ENCODE assay signal across 8 cellular contexts in the genomic region with DNA sequence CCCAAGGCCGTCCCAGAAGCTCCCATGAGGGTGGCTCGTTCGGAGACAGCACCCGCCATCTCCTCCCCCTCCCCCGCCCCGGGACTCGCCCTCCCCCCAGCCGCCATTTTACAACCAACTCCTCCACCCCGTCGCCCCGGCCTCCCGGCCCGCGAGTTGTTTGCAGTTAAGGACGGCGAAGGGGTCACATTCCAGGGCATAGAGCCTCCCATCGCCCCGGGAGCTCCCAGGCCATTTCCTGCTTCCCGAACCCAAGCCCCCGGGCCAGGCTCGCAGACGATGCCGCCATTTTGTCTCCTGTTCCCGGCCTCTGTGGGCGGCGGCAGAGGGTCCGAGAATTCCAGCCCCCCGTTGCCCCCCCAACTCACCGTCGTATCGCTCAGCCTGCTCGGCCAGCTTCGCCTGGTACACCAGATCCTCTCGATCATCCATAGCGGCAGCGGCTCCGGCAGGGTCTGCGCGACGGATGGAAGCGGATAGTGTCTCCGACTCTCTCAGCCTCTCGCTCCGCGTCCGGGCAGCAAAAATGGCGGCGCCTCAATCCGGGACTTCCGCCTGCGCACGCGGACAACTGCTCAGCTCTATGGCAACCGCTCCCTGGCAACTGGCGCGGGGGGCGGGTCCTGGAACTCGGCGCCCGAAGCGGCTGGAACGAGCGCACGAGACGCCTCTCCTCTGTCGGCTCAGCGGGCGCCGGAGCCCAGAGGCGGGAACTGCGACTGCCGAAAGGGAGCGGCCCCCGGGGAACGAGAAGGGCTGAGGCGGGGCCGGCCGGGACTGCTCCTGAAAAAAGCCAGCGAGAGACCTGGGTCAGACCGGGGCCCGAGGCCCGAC. TPM values are rescaled to one million over a fixed set of nuclear protein-coding genes. Genes with fewer than 3 reads are reported as not detected.
DNase-seq lines count a peak whose midpoint lies in the region; ATAC-seq and TF ChIP-seq lines count a peak whose summit lies in the region.

A gene (minus strand): TSS at position 544 of the 834 bp plus-strand sequence. CDS start 112 bp downstream, at position 432.

- intact Hi-C loops in transverse colon (cut with DNase I; ENCODE audit: low total_unique reads): loop anchor here (2.0 kb wide), 1 partner anchor 55 kb away; no protein-coding TSS in a partner anchor

- H2AK5ac ChIP-seq in trophoblast cell (ENCODE audit: low read length): peak within 1 kb of the TSS; percentile 94

- peaks cover 22% of the 10 kb centered on the region for H3K4me1 ChIP-seq in adipocyte (ENCODE audit: control insufficient read depth, insufficient read depth, low read length)
- peaks cover 8% of the 10 kb centered on the region for H3K4me1 ChIP-seq in cardiac muscle cell (ENCODE audit: low read depth)
- peaks cover 0 to 7% of the 10 kb centered on the region in 2 experiments for H3K4me1 ChIP-seq in trophoblast cell (ENCODE audit: control insufficient read depth in 1 of 2, insufficient read depth in 2 of 2, low read length in 2 of 2)
- peaks cover 19 to 44% (median 40%) of the 10 kb centered on the region in 4 donors for H3K4me1 ChIP-seq in transverse colon

- TF ChIP-seq EP300 in transverse colon (IDR thresholded peaks at IDR 0.05; ENCODE audit: low read depth): no peak

- H3K9ac ChIP-seq in adipocyte (ENCODE audit: low read length) (peak within 1 kb of the TSS; percentile 98), trophoblast cell (ENCODE audit: low read length) (peak within 1 kb of the TSS; percentile 100)

- H3K4me3 ChIP-seq in GM12864 (ENCODE audit: low read depth, low read length) (peak within 1 kb of the TSS; percentile 79), adipocyte (ENCODE audit: low read length) (peak within 1 kb of the TSS; percentile 100), cardiac muscle cell (peak within 1 kb of the TSS; percentile 86), trophoblast cell (ENCODE audit: low read depth, low read length) (peak within 1 kb of the TSS; percentile 83), transverse colon (peak within 1 kb of the TSS; percentile 68 to 80 (median 71))

- peak within 1 kb of the TSS; percentile 98 for H3K14ac ChIP-seq in trophoblast cell (ENCODE audit: low read length)

- H4K12ac ChIP-seq in trophoblast cell (ENCODE audit: low read depth, low read length): peak within 1 kb of the TSS; percentile 99

- peaks cover 11% of the 10 kb centered on the region for H3K79me1 ChIP-seq in trophoblast cell (ENCODE audit: low read length)

- H3K18ac ChIP-seq in trophoblast cell (ENCODE audit: low read length): peak within 1 kb of the TSS; percentile 98

- DNase-seq in GM12864 (ENCODE audit: low read depth) (peak; percentile 74), NCI-H1417 treated with DMSO at 0.1 percent for 48 hours (lab: John Stamatoyannopoulos, UW) (peak; percentile 57), SW480 (ENCODE audit: low spot score) (peak; percentile 94), adipocyte (ENCODE audit: low read depth) (peak; percentile 99), cardiac muscle cell (ENCODE audit: low read depth in 1 of 2, low spot score in 1 of 2) (peak; percentile 97 to 98), trophoblast cell (peak; percentile 98 to 99), transverse colon (peak; percentile 98)

- TF ChIP-seq CTCF in GM12864 (IDR thresholded peaks at IDR 0.05; ENCODE audit: low read depth, low read length, missing control alignments) (no peak), cardiac muscle cell (IDR thresholded peaks at IDR 0.05; ENCODE audit: low read depth, low read length) (no peak), transverse colon (IDR thresholded peaks at IDR 0.05) (no peak)

- H3K27me3 ChIP-seq in adipocyte (replicated peaks; ENCODE audit: control insufficient read depth, insufficient read depth, low read length): no peaks in the 10 kb centered on the region
- H3K27me3 ChIP-seq in cardiac muscle cell: no peaks in the 10 kb centered on the region
- H3K27me3 ChIP-seq in trophoblast cell (ENCODE audit: insufficient read depth, low read length): no peaks in the 10 kb centered on the region
- no peaks in the 10 kb centered on the region for H3K27me3 ChIP-seq in transverse colon

- peak within 1 kb of the TSS; percentile 99 for H3K27ac ChIP-seq in cardiac muscle cell
- peak within 1 kb of the TSS; percentile 98 for H3K27ac ChIP-seq in trophoblast cell (ENCODE audit: low read depth, low read length)
- peak within 1 kb of the TSS; percentile 91 to 95 (median 94) for H3K27ac ChIP-seq in transverse colon

- H4K91ac ChIP-seq in trophoblast cell (ENCODE audit: low read depth, low read length): peak within 1 kb of the TSS; percentile 98

- H3K36me3 ChIP-seq in adipocyte (ENCODE audit: control insufficient read depth, insufficient read depth, low read length, severe bottlenecking) (no peaks in the 10 kb centered on the region), cardiac muscle cell (no peaks in the 10 kb centered on the region), trophoblast cell (ENCODE audit: control insufficient read depth in 1 of 2, insufficient read depth in 2 of 2, low read length in 2 of 2) (peaks cover 2 to 4% of the 10 kb centered on the region in 2 experiments), transverse colon (no peaks in the 10 kb centered on the region)

- peak within 1 kb of the TSS; percentile 99 for H3K4ac ChIP-seq in trophoblast cell (ENCODE audit: low read depth, low read length)

- peak; percentile 95 for ATAC-seq in HG02763 (IDR thresholded peaks at IDR 0.05; ENCODE audit: unreplicated experiment)

- in situ Hi-C loops in transverse colon (cut with MboI; ENCODE audit: low pct_ligation_motif_present in 1 of 4, low pct_unique_long_range_greater_than_20kb in 1 of 4, low sequenced_read_pairs in 3 of 4): loop anchor here in 1 of 4 donors (25.0 kb wide), 1 partner anchor 112 kb away; a partner anchor contains a TSS

- peak within 1 kb of the TSS; percentile 99 for H2AFZ ChIP-seq in trophoblast cell (ENCODE audit: insufficient read depth, low read length, poor library complexity)

- H2BK120ac ChIP-seq in trophoblast cell (ENCODE audit: insufficient read depth, low read length, poor library complexity): peak within 1 kb of the TSS; percentile 89

- H2BK5ac ChIP-seq in trophoblast cell (ENCODE audit: low read depth, low read length, poor library complexity): peak within 1 kb of the TSS; percentile 98

- no peak within 1 kb of the TSS for H2BK12ac ChIP-seq in trophoblast cell (ENCODE audit: low read length)

- no peak within 1 kb of the TSS for H3K23ac ChIP-seq in trophoblast cell (ENCODE audit: low read length)

- peaks cover 37% of the 10 kb centered on the region for H3K79me2 ChIP-seq in trophoblast cell (ENCODE audit: control insufficient read depth, insufficient read depth, low read length, poor library complexity)

- peak within 1 kb of the TSS; percentile 73 for H3K4me2 ChIP-seq in trophoblast cell (ENCODE audit: low read length)

- H3K9me3 ChIP-seq in adipocyte (ENCODE audit: control insufficient read depth, low read length) (no peaks in the 10 kb centered on the region), cardiac muscle cell (ENCODE audit: low read depth) (no peaks in the 10 kb centered on the region), trophoblast cell (ENCODE audit: insufficient read depth, low read depth, low read length) (no peaks in the 10 kb centered on the region), transverse colon (no peaks in the 10 kb centered on the region)

- peak within 1 kb of the TSS; percentile 100 for H4K8ac ChIP-seq in trophoblast cell (ENCODE audit: low read depth, low read length)

- peak; percentile 91 for TF ChIP-seq POLR2A in transverse colon (IDR thresholded peaks at IDR 0.05)

- WGBS in trophoblast cell (ENCODE audit: extremely low coverage, insufficient coverage, insufficient read length): no CpG with 5 or more reads among the region's 82 CpGs
- WGBS in transverse colon (ENCODE audit: low coverage in 1 of 2), 2 donors: 1% methylated on average over 72 of the region's 82 CpGs; no CpG with 5 or more reads in 1 of the 2 donors

RNA-seq across cellular contexts. Expression of the gene that starts here (rescaled TPM):
- total RNA-seq in cardiac muscle cell: 1,409 and 2,297 TPM in 2 replicates
- 658 and 685 TPM in 2 replicates for polyA plus RNA-seq in cardiac muscle cell
- polyA plus RNA-seq in trophoblast cell (2013): 619 and 645 TPM in 2 replicates
- total RNA-seq in transverse colon: 1,000 to 10,000 TPM in 1 of 4 donors, 100 to 1,000 TPM in 3; 158 to 2,397 (median 594) TPM

Comparison
In these comparisons a context has a peak if more than half of its experiments do, and no peak if none do; other contexts are left out.
1. Peak in every context shown above with its lines: DNase-seq, ATAC-seq, H3K4me3 ChIP-seq and H3K27ac ChIP-seq.